In genomic region chr7:121046893-121047468, GRCh38 we compare ENCODE assay signal across 19 cellular contexts. TPM values are rescaled to one million over a fixed set of nuclear protein-coding genes. Genes with fewer than 3 reads are reported as not detected.
A peak's percentile ranks its signal among the peaks of the same experiment; 100 is the strongest.
DNase-seq lines count a peak whose midpoint lies in the region; ATAC-seq and TF ChIP-seq lines count a peak whose summit lies in the region.
"Had no signal": no experiment of that assay in that cellular context is flagged by ENCODE, and none has a peak within 500 bp of the region (broad histone marks: within the 10 kb centered on the region; RNA-seq: fewer than 3 reads in every experiment).

No MANE protein-coding gene starts in this region.

- H2AK5ac ChIP-seq in IMR-90 (ENCODE audit: low read depth, low read length), result no peak overlapping the region

- no peak overlapping the region for H3K23ac ChIP-seq in IMR-90 (ENCODE audit: low read depth, low read length)

- no peak for TF ChIP-seq RAD21 in IMR-90 (IDR thresholded peaks at IDR 0.05; ENCODE audit: low read length)

- no peak overlapping the region for H3K4me2 ChIP-seq in IMR-90 (ENCODE audit: low read depth, low read length)

- no peak overlapping the region for H2AFZ ChIP-seq in IMR-90 (replicated peaks; ENCODE audit: low read length, poor library complexity)

- H3K9ac ChIP-seq in IMR-90 (ENCODE audit: low read depth, low read length), result no peak overlapping the region

- H3K4me1 ChIP-seq in IMR-90 (ENCODE audit: control insufficient read depth, insufficient read depth, low read length), result peaks cover 13% of the 10 kb centered on the region

- no peak overlapping the region for H2BK120ac ChIP-seq in IMR-90 (ENCODE audit: low read depth, low read length)

- no peak overlapping the region for H3K18ac ChIP-seq in IMR-90 (ENCODE audit: low read depth, low read length)

- DNase-seq in ELR (ENCODE audit: low read depth) (peak; percentile 4), IMR-90 (no peak), amniotic epithelial cell (ENCODE audit: low read depth) (peak; percentile 39), iris pigment epithelial cell (ENCODE audit: low read depth) (peak; percentile 67), ACHN (no peak), foreskin melanocyte (no peak)
- DNase-seq: Calu3; CD4-positive, CD25-positive, alpha-beta regulatory T cell; HCEC 1CT; MG63; NCI-H1092; NCI-H146; NCI-H2081; NCI-H510A; NCI-H774 had no signal

- H4K5ac ChIP-seq in IMR-90 (ENCODE audit: low read depth, low read length), result no peak overlapping the region

- H2BK20ac ChIP-seq in IMR-90 (ENCODE audit: low read depth, low read length), result no peak overlapping the region

- dilution Hi-C loops in IMR-90 (cut with HindIII; ENCODE audit: low sequenced_read_pairs, unreplicated experiment), result no loop called here

- H3K4me3 ChIP-seq in IMR-90 (ENCODE audit: insufficient read depth, low read depth, low read length), result no peak overlapping the region
- H3K4me3 ChIP-seq: MG63 had no signal

- H3K56ac ChIP-seq in IMR-90 (ENCODE audit: extremely low read depth, insufficient read depth, low read length), result no peak overlapping the region

- CTCF ChIA-PET in IMR-90 (lab: Yijun Ruan, JAX), result no interaction called here

- no peak overlapping the region for H2BK5ac ChIP-seq in IMR-90 (ENCODE audit: low read depth, low read length, poor library complexity, severe bottlenecking)

- peaks cover 8% of the 10 kb centered on the region for H3K36me3 ChIP-seq in IMR-90 (ENCODE audit: control insufficient read depth, insufficient read depth, low read length)

- no peak for TF ChIP-seq POLR2A in IMR-90 (IDR thresholded peaks at IDR 0.05; ENCODE audit: low read depth, low read length)

- no peak overlapping the region for H2BK15ac ChIP-seq in IMR-90 (ENCODE audit: low read depth, low read length)

- H3K4ac ChIP-seq in IMR-90 (ENCODE audit: low read depth, low read length), result no peak overlapping the region

- no peak for TF ChIP-seq CTCF in IMR-90 (conservative IDR thresholded peaks at IDR 0.05; ENCODE audit: low read depth, low read length)

- no peak overlapping the region for H4K91ac ChIP-seq in IMR-90 (ENCODE audit: insufficient read depth, low read depth, low read length)

- H3K27ac ChIP-seq in IMR-90 (ENCODE audit: insufficient read depth, low read length), result no peak overlapping the region

- H4K8ac ChIP-seq in IMR-90 (ENCODE audit: low read depth in 2 of 2, low read length in 2 of 2), result no peak overlapping the region

- no TSS peak for BruUV-seq in IMR-90 (replicated peaks; lab: Mats Ljungman, UMichigan)

- no CpG with 5 or more reads among the region's 2 CpGs for WGBS in IMR-90 (ENCODE audit: extremely low coverage in 2 of 2, insufficient read length in 1 of 2), 2 experiments

- intact Hi-C loops in IMR-90 (cut with micrococcal nuclease), result no loop called here

- H3K9me1 ChIP-seq in IMR-90 (ENCODE audit: insufficient read depth, low read length), result peaks cover 3% of the 10 kb centered on the region

- H3K79me1 ChIP-seq in IMR-90 (ENCODE audit: low read depth in 1 of 2, low read length in 2 of 2), result peaks cover 14 to 55% of the 10 kb centered on the region in 2 experiments

- no peaks in the 10 kb centered on the region for H4K20me1 ChIP-seq in IMR-90 (ENCODE audit: insufficient read depth, low read length)

- H3K14ac ChIP-seq in IMR-90 (replicated peaks; ENCODE audit: low read depth, low read length), result no peak overlapping the region

- H2AK9ac ChIP-seq in IMR-90 (replicated peaks; ENCODE audit: low read depth, low read length, poor library complexity), result no peak overlapping the region

- POLR2A ChIA-PET in IMR-90 (lab: Charles Lee; ENCODE audit: unreplicated experiment), result no interaction called here

- in situ Hi-C loops in IMR-90 (cut with MboI; ENCODE audit: low sequenced_read_pairs), result no loop called here
- in situ Hi-C loops in ACHN (cut with HindIII; ENCODE audit: low pct_ligation_motif_present, low pct_unique_long_range_greater_than_20kb, low sequenced_read_pairs), result no loop called here

- ATAC-seq in IMR-90 (ENCODE audit: low read depth) (no peak), HG03439 (IDR thresholded peaks at IDR 0.05; ENCODE audit: unreplicated experiment) (no peak), HG03521 (IDR thresholded peaks at IDR 0.05; ENCODE audit: unreplicated experiment) (no peak)
- ATAC-seq: HepG2, Right ventricle myocardium inferior had no signal

- H3K9me3 ChIP-seq in IMR-90 (ENCODE audit: control insufficient read depth, insufficient read depth, low read length), result no peaks in the 10 kb centered on the region
- H3K9me3 ChIP-seq: MG63 had no signal

- H3K27me3 ChIP-seq in IMR-90 (ENCODE audit: control insufficient read depth, insufficient read depth, low read length), result no peaks in the 10 kb centered on the region
- H3K27me3 ChIP-seq: MG63 had no signal

TF ChIP-seq in IMR-90, 13 proteins besides CTCF, POLR2A, EP300 and RAD21:
- peak; percentile 34; the same call in 1 of the 2 replicates for TF ChIP-seq CEBPB (IDR thresholded peaks at IDR 0.05; ENCODE audit: low read depth, low read length)
- TF ChIP-seq MAZ (IDR thresholded peaks at IDR 0.05; ENCODE audit: borderline replicate concordance, low read depth, low read length), result no peak
TF ChIP-seq in IMR-90: peak in this region for 1.

RNA-seq across cellular contexts. Expression of gene CPED1, which starts 58.5 kb away (rescaled TPM):
- total RNA-seq in IMR-90 (2012; rRNA removed), result 96.8 and 102 TPM in 2 replicates
- polyA plus RNA-seq in IMR-90 (2012; rRNA removed), result 28.7 and 31.2 TPM in 2 replicates
- polyA plus RNA-seq in IMR-90 (2012; cell fraction: cytosol; rRNA removed), result 11.9 and 18.5 TPM in 2 replicates
- 9.1 and 28.6 TPM in 2 replicates for polyA plus RNA-seq in IMR-90 (2012; cell fraction: nucleus; rRNA removed; ENCODE audit: low replicate concordance)

Comparison
In these comparisons a context has a peak if more than half of its experiments do, and no peak if none do; other contexts are left out.
1. DNase-seq: peak in ELR (single experiment), amniotic epithelial cell (single experiment) and iris pigment epithelial cell (single experiment); none in IMR-90 (single experiment), ACHN (single experiment) and foreskin melanocyte (single experiment).